In genomic region chr12:54033980-54034783, GRCh38 we compare ENCODE assay signal across 8 cellular contexts. TPM values are rescaled to one million over a fixed set of nuclear protein-coding genes. Genes with fewer than 3 reads are reported as not detected.
A peak's percentile ranks its signal among the peaks of the same experiment; 100 is the strongest.
DNase-seq lines count a peak whose midpoint lies in the region; ATAC-seq and TF ChIP-seq lines count a peak whose summit lies in the region.
"Had no signal": no experiment of that assay in that cellular context is flagged by ENCODE, and none has a peak within 500 bp of the region (broad histone marks: within the 10 kb centered on the region; RNA-seq: fewer than 3 reads in every experiment).

No MANE protein-coding gene starts in this region.

- H2AFZ ChIP-seq in GM23338 (no peak overlapping the region; the same call in 1 of the 2 replicates), neuronal stem cell (ENCODE audit: low read length) (peak overlapping the region; percentile 7)

- 0 out of 2 replicates have a peak, but pooled peaks cover 18% of the 10 kb centered on the region for H3F3A ChIP-seq in GM23338 (replicated peaks; ENCODE audit: low read depth)

- H3K36me3 ChIP-seq in GM23338 (ENCODE audit: insufficient read depth) (no peaks in the 10 kb centered on the region), neuronal stem cell (replicated peaks in 1 of 2; ENCODE audit: control insufficient read depth in 2 of 2, insufficient read depth in 2 of 2, low read length in 2 of 2) (no peaks in the 10 kb centered on the region)

- no peak overlapping the region for H2BK12ac ChIP-seq in neuronal stem cell (ENCODE audit: low read length)

- DNase-seq in GM23338 (ENCODE audit: low spot score) (peak; percentile 58), astrocyte of the spinal cord (ENCODE audit: low read depth, low spot score) (peak; percentile 80), neuronal stem cell (ENCODE audit: low spot score) (no peak), glutamatergic neuron (no peak), OCI-M1 (lab: John Stamatoyannopoulos, UW) (no peak), NCI-H146 (lab: John Stamatoyannopoulos, UW) (no peak)

- H2AK5ac ChIP-seq in neuronal stem cell (ENCODE audit: low read depth, low read length), result no peak overlapping the region

- H3K4me1 ChIP-seq in GM23338 (ENCODE audit: insufficient read depth) (peaks cover 25% of the 10 kb centered on the region), neuronal stem cell (ENCODE audit: control insufficient read depth in 2 of 2, insufficient read depth in 1 of 2, low read depth in 1 of 2, low read length in 2 of 2) (no peaks in the 10 kb centered on the region)

- H3K4ac ChIP-seq in neuronal stem cell (ENCODE audit: low read length), result no peak overlapping the region

- in situ Hi-C loops in astrocyte of the spinal cord (cut with HindIII; ENCODE audit: low sequenced_read_pairs), result no loop called here

- TF ChIP-seq CTCF in GM23338 (conservative IDR thresholded peaks at IDR 0.05; ENCODE audit: low read depth in 2 of 2) (no peak), astrocyte of the spinal cord (IDR thresholded peaks at IDR 0.05; ENCODE audit: low read depth, low read length) (no peak), glutamatergic neuron (IDR thresholded peaks at IDR 0.05; ENCODE audit: partially characterized antibody, unreplicated experiment) (no peak)

- H3K36me3 Mint-ChIP-seq in GM23338 (ENCODE audit: low read depth), result no peaks in the 10 kb centered on the region; the same call in 2 of the 3 replicates
- H3K36me3 Mint-ChIP-seq in glutamatergic neuron (ENCODE audit: unreplicated experiment), result no peaks in the 10 kb centered on the region

- ATAC-seq in GM23338, result peak; percentile 11

- no peaks in the 10 kb centered on the region for H3K9me2 ChIP-seq in GM23338 (ENCODE audit: insufficient read depth)

- peaks cover 100% of the 10 kb centered on the region for H3K27me3 ChIP-seq in GM23338 (ENCODE audit: insufficient read depth)
- H3K27me3 ChIP-seq in neuronal stem cell (ENCODE audit: control insufficient read depth in 3 of 3, insufficient read depth in 3 of 3, low read depth in 1 of 3, low read length in 3 of 3), result peaks cover 67 to 99% (median 98%) of the 10 kb centered on the region in 3 experiments

- H3K9ac ChIP-seq in neuronal stem cell (ENCODE audit: low read depth, low read length, poor library complexity), result no peak overlapping the region

- H3K27ac Mint-ChIP-seq in GM23338 (no peak overlapping the region), glutamatergic neuron (ENCODE audit: unreplicated experiment) (no peak overlapping the region)

- H3K27me3 Mint-ChIP-seq in GM23338 (ENCODE audit: insufficient read depth, low read depth, poor library complexity) (peaks cover 96% of the 10 kb centered on the region), glutamatergic neuron (ENCODE audit: unreplicated experiment) (peaks cover 41% of the 10 kb centered on the region)

- H4K20me1 ChIP-seq in GM23338 (replicated peaks; ENCODE audit: insufficient read depth), result peaks cover 33% of the 10 kb centered on the region

- H3K14ac ChIP-seq in neuronal stem cell (ENCODE audit: low read length), result no peak overlapping the region

- no peak overlapping the region for H3K27ac ChIP-seq in GM23338 (ENCODE audit: low read depth)
- H3K27ac ChIP-seq in neuronal stem cell (replicated peaks; ENCODE audit: low read length), result no peak overlapping the region
- H3K27ac ChIP-seq: RWPE1 had no signal

- no peak overlapping the region for H3K18ac ChIP-seq in neuronal stem cell (ENCODE audit: low read length)

- peak overlapping the region; percentile 43; the same call in 1 of the 2 replicates for H3K4me2 ChIP-seq in GM23338
- no peak overlapping the region for H3K4me2 ChIP-seq in neuronal stem cell (ENCODE audit: insufficient read depth, low read length, poor library complexity, severe bottlenecking)

- peaks cover 6% of the 10 kb centered on the region for H3K9me3 Mint-ChIP-seq in GM23338
- peaks cover 2% of the 10 kb centered on the region for H3K9me3 Mint-ChIP-seq in glutamatergic neuron (ENCODE audit: unreplicated experiment)

- no peaks in the 10 kb centered on the region for H3K79me1 ChIP-seq in neuronal stem cell (ENCODE audit: low read depth, low read length)

- H2BK5ac ChIP-seq in neuronal stem cell (ENCODE audit: low read length), result no peak overlapping the region

- peak overlapping the region; percentile 21; the same call in 1 of the 3 replicates for H3K4me3 Mint-ChIP-seq in GM23338
- no peak overlapping the region for H3K4me3 Mint-ChIP-seq in glutamatergic neuron (ENCODE audit: unreplicated experiment)

- H3K4me3 ChIP-seq in GM23338, result peak overlapping the region; percentile 13
- H3K4me3 ChIP-seq in astrocyte of the spinal cord (ENCODE audit: low read depth, low read length), result peak overlapping the region; percentile 45
- no peak overlapping the region for H3K4me3 ChIP-seq in neuronal stem cell (ENCODE audit: low read length in 2 of 2)

- H4K91ac ChIP-seq in neuronal stem cell (ENCODE audit: low read depth, low read length, poor library complexity), result no peak overlapping the region

- H2BK120ac ChIP-seq in neuronal stem cell (ENCODE audit: low read depth, low read length), result no peak overlapping the region

- H4K8ac ChIP-seq in neuronal stem cell (ENCODE audit: low read depth, low read length), result no peak overlapping the region

- WGBS in neuronal stem cell (ENCODE audit: extremely low coverage in 2 of 2, insufficient read length in 2 of 2, insufficient replicate concordance in 1 of 2), 2 donors, result no CpG with 5 or more reads among the region's 57 CpGs

- no peaks in the 10 kb centered on the region for H3K79me2 ChIP-seq in GM23338 (replicated peaks; ENCODE audit: insufficient read depth)

- H3K23ac ChIP-seq in neuronal stem cell (ENCODE audit: low read depth, low read length, poor library complexity), result no peak overlapping the region

- no peak overlapping the region for H2BK15ac ChIP-seq in neuronal stem cell (ENCODE audit: low read length)

- peaks cover 5 to 7% of the 10 kb centered on the region in 2 donors for H3K9me3 ChIP-seq in neuronal stem cell (replicated peaks in 1 of 2; ENCODE audit: control insufficient read depth in 2 of 2, insufficient read depth in 1 of 2, low read depth in 1 of 2, low read length in 2 of 2)

- H3K4me1 Mint-ChIP-seq in GM23338 (peaks cover 19% of the 10 kb centered on the region), glutamatergic neuron (ENCODE audit: low read depth, unreplicated experiment) (peaks cover 4% of the 10 kb centered on the region)

TF ChIP-seq in GM23338, 12 proteins besides CTCF, POLR2A, EP300 and RAD21:
- peak; percentile 93 for TF ChIP-seq EZH2phosphoT487 (IDR thresholded peaks at IDR 0.05; ENCODE audit: unreplicated experiment)
- peak; percentile 100 for TF ChIP-seq EZH2 (IDR thresholded peaks at IDR 0.05; ENCODE audit: low read depth, unreplicated experiment)
- TF ChIP-seq NANOG (IDR thresholded peaks at IDR 0.05; ENCODE audit: borderline replicate concordance), result no peak

RNA-seq across cellular contexts. Expression of gene HOXC5, which starts 1.3 kb away (rescaled TPM):
- not detected in 2 replicates for total RNA-seq in GM23338 (2014; rRNA removed; shearing (Covaris generic))
- polyA plus RNA-seq in GM23338 (2016; fragmentation: Nextera tagmentation; extraction: Ambion mirVana), result not detected in 2 replicates
- polyA plus RNA-seq in neuronal stem cell (2013, experiment 1 of 2), result not detected
- not detected for polyA plus RNA-seq in neuronal stem cell (2013, experiment 2 of 2)
- total RNA-seq in glutamatergic neuron (ENCODE audit: unreplicated experiment), result not detected
- total RNA-seq: cerebellum had no signal

RNA-seq across cellular contexts. Expression of gene HOXC6, which starts 5.9 kb away (rescaled TPM):
- not detected in 2 replicates for total RNA-seq in GM23338 (2014; rRNA removed; shearing (Covaris generic))
- not detected in 2 replicates for polyA plus RNA-seq in GM23338 (2016; fragmentation: Nextera tagmentation; extraction: Ambion mirVana)
- not detected for polyA plus RNA-seq in neuronal stem cell (2013, experiment 1 of 2)
- polyA plus RNA-seq in neuronal stem cell (2013, experiment 2 of 2), result not detected
- total RNA-seq in glutamatergic neuron (ENCODE audit: unreplicated experiment), result 0.32 TPM
- total RNA-seq: cerebellum had no signal

RNA-seq across cellular contexts. Expression of gene HOXC4, which starts 19.5 kb away (rescaled TPM):
- not detected in 2 replicates for total RNA-seq in GM23338 (2014; rRNA removed; shearing (Covaris generic))
- polyA plus RNA-seq in GM23338 (2016; fragmentation: Nextera tagmentation; extraction: Ambion mirVana), result not detected in 2 replicates
- polyA plus RNA-seq in neuronal stem cell (2013, experiment 1 of 2), result not detected
- not detected for polyA plus RNA-seq in neuronal stem cell (2013, experiment 2 of 2)
- not detected for total RNA-seq in glutamatergic neuron (ENCODE audit: unreplicated experiment)
- total RNA-seq: cerebellum had no signal

RNA-seq across cellular contexts. Expression of gene HOXC8, which starts 25.4 kb away (rescaled TPM):
- total RNA-seq in GM23338 (2014; rRNA removed; shearing (Covaris generic)), result not detected in 2 replicates
- not detected in 2 replicates for polyA plus RNA-seq in GM23338 (2016; fragmentation: Nextera tagmentation; extraction: Ambion mirVana)
- polyA plus RNA-seq in neuronal stem cell (2013, experiment 1 of 2), result not detected
- polyA plus RNA-seq in neuronal stem cell (2013, experiment 2 of 2), result not detected
- total RNA-seq in glutamatergic neuron (ENCODE audit: unreplicated experiment), result not detected
- total RNA-seq: cerebellum had no signal

RNA-seq across cellular contexts. Expression of gene HOXC9, which starts 34.2 kb away (rescaled TPM):
- total RNA-seq in GM23338 (2014; rRNA removed; shearing (Covaris generic)), result not detected in 2 replicates
- not detected in 2 replicates for polyA plus RNA-seq in GM23338 (2016; fragmentation: Nextera tagmentation; extraction: Ambion mirVana)
- not detected for polyA plus RNA-seq in neuronal stem cell (2013, experiment 1 of 2)
- not detected for polyA plus RNA-seq in neuronal stem cell (2013, experiment 2 of 2)
- not detected for total RNA-seq in glutamatergic neuron (ENCODE audit: unreplicated experiment)
- total RNA-seq: cerebellum had no signal

Comparison
In these comparisons a context has a peak if more than half of its experiments do, and no peak if none do; other contexts are left out.
1. DNase-seq: peak in GM23338 (single experiment) and astrocyte of the spinal cord (single experiment); none in neuronal stem cell (single experiment), glutamatergic neuron (single experiment), OCI-M1 (single experiment) and NCI-H146 (single experiment).
2. H3K4me3 ChIP-seq: peak in GM23338 (single experiment) and astrocyte of the spinal cord (single experiment); none in neuronal stem cell (0 of 2).